In the genomic region with DNA sequence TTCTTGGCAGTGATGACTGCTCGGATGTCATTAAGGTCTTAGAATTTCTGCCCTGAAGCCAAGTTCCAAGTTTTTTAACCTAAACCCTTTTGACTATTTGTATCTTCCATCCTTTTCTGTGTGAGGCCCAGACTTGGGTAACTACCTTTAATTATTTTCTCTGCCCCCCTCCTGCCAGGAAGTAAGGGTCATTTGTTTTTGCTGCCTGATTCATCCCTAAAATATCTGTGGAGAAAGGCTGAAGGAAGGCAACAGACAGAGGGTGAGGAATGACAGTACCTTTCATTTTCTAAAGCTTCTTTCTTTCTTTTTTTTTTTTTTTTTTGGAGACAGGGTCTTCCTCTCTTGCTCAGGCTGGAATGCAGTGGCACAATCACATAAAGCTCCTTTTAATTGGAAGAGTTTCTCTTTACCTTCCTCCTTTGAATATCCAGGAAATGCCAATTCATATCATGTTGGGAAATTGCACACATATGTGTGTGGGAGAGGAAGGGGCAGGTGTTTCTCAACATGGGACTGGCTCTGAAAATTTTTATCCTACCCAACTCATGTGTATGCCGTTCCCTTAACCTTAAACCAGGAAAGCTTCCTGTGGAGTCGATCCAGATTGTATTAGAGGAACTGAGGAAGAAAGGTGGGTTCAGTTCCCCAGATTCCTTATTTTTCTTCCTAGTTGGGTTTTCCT, we compare ENCODE assay signal across 9 cellular contexts. TPM values are rescaled to one million over a fixed set of nuclear protein-coding genes. Genes with fewer than 3 reads are reported as not detected.
DNase-seq lines count a peak whose midpoint lies in the region; ATAC-seq, FAIRE-seq and TF ChIP-seq lines count a peak whose summit lies in the region.
"Had no signal": no experiment of that assay in that cellular context is flagged by ENCODE, and none has a peak within 500 bp of the region (broad histone marks: within the 10 kb centered on the region; RNA-seq: fewer than 3 reads in every experiment).

No MANE protein-coding gene starts in this region.

- FAIRE-seq in keratinocyte (lab: Jason Lieb, UNC) = no peak
- FAIRE-seq: G401.6 had no signal

- TF ChIP-seq CTCF in keratinocyte (optimal IDR thresholded peaks at IDR 0.05 in 1 of 3, IDR thresholded peaks at IDR 0.05 in 1 of 3, conservative IDR thresholded peaks at IDR 0.05 in 1 of 3; ENCODE audit: extremely low read depth in 1 of 3, insufficient read depth in 2 of 3, low read length in 3 of 3) (no peak), thyroid gland (IDR thresholded peaks at IDR 0.05) (no peak)

- no peaks in the 10 kb centered on the region for H3K27me3 Mint-ChIP-seq in activated T-cell treated with anti-CD3 and anti-CD28 coated beads, Interleukin-2, amount 50 U/mL, for 4 hours (ENCODE audit: low read depth)
- H3K27me3 Mint-ChIP-seq in activated T-helper 2 cell treated with anti-CD3 and anti-CD28 coated beads, Interferon-gamma antibody, Interleukin-2, Interleukin-4, amounts not matched to agents 10 μg/mL and 5 μg/mL and 100 μg/mL, durations not matched to agents 14 hours and 24 hours and 36 hours (ENCODE audit: low read depth) = no peaks in the 10 kb centered on the region

- peak overlapping the region; percentile 95 for H3K9ac ChIP-seq in keratinocyte (ENCODE audit: control insufficient read depth, extremely low read depth, insufficient read depth, low read length)

- DNase-seq in activated T-cell treated with anti-CD3 and anti-CD28 coated beads, Interleukin-2, amount 50 U/mL, for 4 hours = no peak
- no peak for DNase-seq in activated T-cell treated with anti-CD3 and anti-CD28 coated beads, Interleukin-2, amount 50 U/mL, for 1 hour
- DNase-seq in activated T-helper 2 cell treated with anti-CD3 and anti-CD28 coated beads, Interferon-gamma antibody, Interleukin-2, Interleukin-4, amounts not matched to agents 10 μg/mL and 5 μg/mL and 100 μg/mL, durations not matched to agents 14 hours and 24 hours and 36 hours (ENCODE audit: low spot score) = no peak
- DNase-seq in keratinocyte (ENCODE audit: low read depth, low spot score) (no peak), thyroid gland (no peak), NCI-H1417 (lab: John Stamatoyannopoulos, UW) (no peak), MV-4-11 (lab: John Stamatoyannopoulos, UW) (no peak), OCI-M1 (lab: John Stamatoyannopoulos, UW) (no peak)

- H3K36me3 ChIP-seq in keratinocyte (ENCODE audit: control insufficient read depth in 2 of 2, extremely low read depth in 1 of 2, insufficient read depth in 2 of 2, low read length in 2 of 2) (peaks cover 16 to 25% of the 10 kb centered on the region in 2 experiments), thyroid gland (peaks cover 26% of the 10 kb centered on the region in 2 donors)

- peak overlapping the region; percentile 93 for H3K27ac Mint-ChIP-seq in activated T-helper 2 cell treated with anti-CD3 and anti-CD28 coated beads, Interferon-gamma antibody, Interleukin-2, Interleukin-4, amounts not matched to agents 10 μg/mL and 5 μg/mL and 100 μg/mL, durations not matched to agents 14 hours and 24 hours and 36 hours

- peaks cover 23% of the 10 kb centered on the region for H3K36me3 Mint-ChIP-seq in activated T-cell treated with anti-CD3 and anti-CD28 coated beads, Interleukin-2, amount 50 U/mL, for 4 hours (ENCODE audit: insufficient read depth)
- H3K36me3 Mint-ChIP-seq in activated T-helper 2 cell treated with anti-CD3 and anti-CD28 coated beads, Interferon-gamma antibody, Interleukin-2, Interleukin-4, amounts not matched to agents 10 μg/mL and 5 μg/mL and 100 μg/mL, durations not matched to agents 14 hours and 24 hours and 36 hours (ENCODE audit: low read depth) = peaks cover 35% of the 10 kb centered on the region

- dilution Hi-C loops in keratinocyte (cut with MboI; ENCODE audit: extremely low pct_ligation_motif_present, low sequenced_read_pairs) = no loop called here

- H3K4me3 Mint-ChIP-seq in activated T-cell treated with anti-CD3 and anti-CD28 coated beads, Interleukin-2, amount 50 U/mL, for 4 hours = peak overlapping the region; percentile 100
- H3K4me3 Mint-ChIP-seq in activated T-helper 2 cell treated with anti-CD3 and anti-CD28 coated beads, Interferon-gamma antibody, Interleukin-2, Interleukin-4, amounts not matched to agents 10 μg/mL and 5 μg/mL and 100 μg/mL, durations not matched to agents 14 hours and 24 hours and 36 hours (ENCODE audit: low read depth) = peak overlapping the region; percentile 98

- intact Hi-C loops in activated T-helper 2 cell treated with anti-CD3 and anti-CD28 coated beads, Interferon-gamma antibody, Interleukin-2, Interleukin-4, amounts not matched to agents 10 μg/mL and 5 μg/mL and 100 μg/mL, durations not matched to agents 14 hours and 24 hours and 36 hours (cut with micrococcal nuclease) = no loop called here
- intact Hi-C loops in thyroid gland (cut with DNase I) = no loop called here

- WGBS in thyroid gland, 2 donors = 69 to 73% methylated on average over 3 of the region's 3 CpGs

- no peaks in the 10 kb centered on the region for H3K27me3 ChIP-seq in keratinocyte (ENCODE audit: control insufficient read depth, extremely low read depth, insufficient read depth, low read length)
- H3K27me3 ChIP-seq in thyroid gland = no peaks in the 10 kb centered on the region

- H3K9me3 ChIP-seq in keratinocyte (ENCODE audit: control insufficient read depth, low read depth, low read length) = no peaks in the 10 kb centered on the region
- no peaks in the 10 kb centered on the region for H3K9me3 ChIP-seq in thyroid gland

- H4K20me1 ChIP-seq in keratinocyte (ENCODE audit: control insufficient read depth, extremely low read depth, insufficient read depth, low read length) = no peaks in the 10 kb centered on the region

- peak overlapping the region; percentile 91 for H3K4me2 ChIP-seq in keratinocyte (ENCODE audit: control insufficient read depth, extremely low read depth, insufficient read depth, low read depth, low read length)

- peak overlapping the region; percentile 72 to 89 (median 81) for H3K4me3 ChIP-seq in keratinocyte (ENCODE audit: control insufficient read depth in 2 of 3, extremely low read depth in 1 of 3, insufficient read depth in 2 of 3, low read depth in 1 of 3, low read length in 3 of 3)
- H3K4me3 ChIP-seq in thyroid gland (replicated peaks in 1 of 3) = peak overlapping the region in 2 of 3 donors; percentile 23 to 75

- no peaks in the 10 kb centered on the region for H3K9me3 Mint-ChIP-seq in activated T-cell treated with anti-CD3 and anti-CD28 coated beads, Interleukin-2, amount 50 U/mL, for 4 hours
- H3K9me3 Mint-ChIP-seq in activated T-helper 2 cell treated with anti-CD3 and anti-CD28 coated beads, Interferon-gamma antibody, Interleukin-2, Interleukin-4, amounts not matched to agents 10 μg/mL and 5 μg/mL and 100 μg/mL, durations not matched to agents 14 hours and 24 hours and 36 hours = no peaks in the 10 kb centered on the region

- H3K4me1 Mint-ChIP-seq in activated T-cell treated with anti-CD3 and anti-CD28 coated beads, Interleukin-2, amount 50 U/mL, for 4 hours (ENCODE audit: low read depth) = peaks cover 21% of the 10 kb centered on the region
- H3K4me1 Mint-ChIP-seq in activated T-helper 2 cell treated with anti-CD3 and anti-CD28 coated beads, Interferon-gamma antibody, Interleukin-2, Interleukin-4, amounts not matched to agents 10 μg/mL and 5 μg/mL and 100 μg/mL, durations not matched to agents 14 hours and 24 hours and 36 hours (ENCODE audit: low read depth) = peaks cover 19% of the 10 kb centered on the region

- no peak for TF ChIP-seq POLR2A in thyroid gland (IDR thresholded peaks at IDR 0.05)

- no peak overlapping the region for H2AFZ ChIP-seq in keratinocyte (ENCODE audit: control insufficient read depth, low read length)

- H3K4me1 ChIP-seq in keratinocyte (ENCODE audit: control insufficient read depth, extremely low read depth, insufficient read depth, low read length) (peaks cover 9% of the 10 kb centered on the region), thyroid gland (peaks cover 9 to 10% of the 10 kb centered on the region in 2 donors)

- no peak for ATAC-seq in activated T-cell treated with anti-CD3 and anti-CD28 coated beads, Interleukin-2, amount 50 U/mL, for 4 hours

- peaks cover 7% of the 10 kb centered on the region for H3K79me2 ChIP-seq in keratinocyte (ENCODE audit: control insufficient read depth, insufficient read depth, low read length)

- no peaks in the 10 kb centered on the region for H3K9me1 ChIP-seq in keratinocyte (ENCODE audit: control insufficient read depth, extremely low read depth, insufficient read depth, low read length)

- H3K27ac ChIP-seq in keratinocyte (ENCODE audit: control insufficient read depth, insufficient read depth, low read length) = peak overlapping the region; percentile 91
- H3K27ac ChIP-seq in thyroid gland = peak overlapping the region in 1 of 3 donors; percentile 66

RNA-seq across cellular contexts. Expression of a gene that starts 1.0 kb away (rescaled TPM):
- total RNA-seq in activated T-cell treated with anti-CD3 and anti-CD28 coated beads, Interleukin-2, amount 50 U/mL, for 4 hours = 100 to 1,000 TPM in 1 of 3 donors, 10 to 100 TPM in 2; 92.6 to 106 (median 98.7) TPM
- total RNA-seq in activated T-helper 2 cell treated with anti-CD3 and anti-CD28 coated beads, Interferon-gamma antibody, Interleukin-2, Interleukin-4, amounts not matched to agents 10 μg/mL and 5 μg/mL and 100 μg/mL, durations not matched to agents 14 hours and 24 hours and 36 hours = 88.8 and 90.4 TPM in 2 replicates
- polyA plus RNA-seq in keratinocyte = 122 to 141 TPM (median 133 TPM) in 3 replicates
- 42.8 TPM for polyA plus RNA-seq in keratinocyte (2011; ENCODE audit: low read depth)
- 95.0 and 116 TPM in 2 replicates for polyA plus RNA-seq in keratinocyte (2011; cell fraction: cytosol; rRNA removed)
- 85.7 and 87.1 TPM in 2 replicates for polyA plus RNA-seq in keratinocyte (2011; cell fraction: nucleus; rRNA removed)
- 66.2 and 101 TPM in 2 replicates for polyA plus RNA-seq in keratinocyte (2012; ENCODE audit: low replicate concordance)
- 51.6 to 75.6 TPM (median 58.5 TPM) in 3 replicates for polyA minus RNA-seq in keratinocyte
- polyA minus RNA-seq in keratinocyte (2011; cell fraction: cytosol; rRNA and poly(A)+ RNA removed) = 50.6 TPM
- polyA minus RNA-seq in keratinocyte (2011; cell fraction: nucleus; rRNA and poly(A)+ RNA removed) = 19.0 and 23.7 TPM in 2 replicates
- 10 to 100 TPM; 38.5 to 71.2 (median 56.3) TPM for total RNA-seq in thyroid gland

RNA-seq across cellular contexts. Expression of a gene that starts 6.2 kb away (rescaled TPM):
- total RNA-seq in activated T-cell treated with anti-CD3 and anti-CD28 coated beads, Interleukin-2, amount 50 U/mL, for 4 hours = under 1 TPM; 0.16 to 0.46 (median 0.38) TPM
- total RNA-seq in activated T-helper 2 cell treated with anti-CD3 and anti-CD28 coated beads, Interferon-gamma antibody, Interleukin-2, Interleukin-4, amounts not matched to agents 10 μg/mL and 5 μg/mL and 100 μg/mL, durations not matched to agents 14 hours and 24 hours and 36 hours = 0.16 and 0.28 TPM in 2 replicates
- polyA plus RNA-seq in keratinocyte = 0.03 to 0.10 TPM (median 0.04 TPM) in 3 replicates
- 0.24 TPM for polyA plus RNA-seq in keratinocyte (2011; ENCODE audit: low read depth)
- 0.10 and 0.13 TPM in 2 replicates for polyA plus RNA-seq in keratinocyte (2011; cell fraction: cytosol; rRNA removed)
- 0.36 and 0.53 TPM in 2 replicates for polyA plus RNA-seq in keratinocyte (2011; cell fraction: nucleus; rRNA removed)
- polyA plus RNA-seq in keratinocyte (2012; ENCODE audit: low replicate concordance) = 0.15 and 1.2 TPM in 2 replicates
- polyA minus RNA-seq in keratinocyte = 0.20 TPM in 1 of 3 replicates, not detected in the others
- not detected for polyA minus RNA-seq in keratinocyte (2011; cell fraction: cytosol; rRNA and poly(A)+ RNA removed)
- 0.32 and 0.39 TPM in 2 replicates for polyA minus RNA-seq in keratinocyte (2011; cell fraction: nucleus; rRNA and poly(A)+ RNA removed)
- total RNA-seq in thyroid gland = under 1 TPM in 2 of 4 donors, not detected in 2; 0.13 to 0.45 TPM

RNA-seq across cellular contexts. Expression of a gene that starts 13.2 kb away (rescaled TPM):
- total RNA-seq in activated T-cell treated with anti-CD3 and anti-CD28 coated beads, Interleukin-2, amount 50 U/mL, for 4 hours = not detected
- total RNA-seq in activated T-helper 2 cell treated with anti-CD3 and anti-CD28 coated beads, Interferon-gamma antibody, Interleukin-2, Interleukin-4, amounts not matched to agents 10 μg/mL and 5 μg/mL and 100 μg/mL, durations not matched to agents 14 hours and 24 hours and 36 hours = not detected in 2 replicates
- 0.19 TPM in 1 of 3 replicates, not detected in the others for polyA plus RNA-seq in keratinocyte
- polyA plus RNA-seq in keratinocyte (2011; ENCODE audit: low read depth) = not detected
- not detected in 2 replicates for polyA plus RNA-seq in keratinocyte (2011; cell fraction: cytosol; rRNA removed)
- polyA plus RNA-seq in keratinocyte (2011; cell fraction: nucleus; rRNA removed) = not detected in 2 replicates
- not detected in 2 replicates for polyA plus RNA-seq in keratinocyte (2012; ENCODE audit: low replicate concordance)
- not detected in 3 replicates for polyA minus RNA-seq in keratinocyte
- not detected for polyA minus RNA-seq in keratinocyte (2011; cell fraction: cytosol; rRNA and poly(A)+ RNA removed)
- not detected in 2 replicates for polyA minus RNA-seq in keratinocyte (2011; cell fraction: nucleus; rRNA and poly(A)+ RNA removed)
- 10 to 100 TPM; 18.6 to 55.3 (median 25.7) TPM for total RNA-seq in thyroid gland

RNA-seq across cellular contexts. Expression of a gene that starts 24.3 kb away (rescaled TPM):
- total RNA-seq in activated T-cell treated with anti-CD3 and anti-CD28 coated beads, Interleukin-2, amount 50 U/mL, for 4 hours = 10 to 100 TPM; 52.2 to 56.2 (median 55.1) TPM
- 51.2 and 51.7 TPM in 2 replicates for total RNA-seq in activated T-helper 2 cell treated with anti-CD3 and anti-CD28 coated beads, Interferon-gamma antibody, Interleukin-2, Interleukin-4, amounts not matched to agents 10 μg/mL and 5 μg/mL and 100 μg/mL, durations not matched to agents 14 hours and 24 hours and 36 hours
- 83.6 to 97.8 TPM (median 92.4 TPM) in 3 replicates for polyA plus RNA-seq in keratinocyte
- 9.0 TPM for polyA plus RNA-seq in keratinocyte (2011; ENCODE audit: low read depth)
- polyA plus RNA-seq in keratinocyte (2011; cell fraction: cytosol; rRNA removed) = 98.9 and 109 TPM in 2 replicates
- polyA plus RNA-seq in keratinocyte (2011; cell fraction: nucleus; rRNA removed) = 39.4 and 43.3 TPM in 2 replicates
- 55.9 and 93.7 TPM in 2 replicates for polyA plus RNA-seq in keratinocyte (2012; ENCODE audit: low replicate concordance)
- 36.0 to 54.3 TPM (median 41.2 TPM) in 3 replicates for polyA minus RNA-seq in keratinocyte
- polyA minus RNA-seq in keratinocyte (2011; cell fraction: cytosol; rRNA and poly(A)+ RNA removed) = 28.0 TPM
- 9.5 and 9.7 TPM in 2 replicates for polyA minus RNA-seq in keratinocyte (2011; cell fraction: nucleus; rRNA and poly(A)+ RNA removed)
- 10 to 100 TPM; 46.4 to 94.4 (median 80.3) TPM for total RNA-seq in thyroid gland

RNA-seq across cellular contexts. Expression of a gene that starts 24.5 kb away (rescaled TPM):
- not detected for total RNA-seq in activated T-cell treated with anti-CD3 and anti-CD28 coated beads, Interleukin-2, amount 50 U/mL, for 4 hours
- total RNA-seq in activated T-helper 2 cell treated with anti-CD3 and anti-CD28 coated beads, Interferon-gamma antibody, Interleukin-2, Interleukin-4, amounts not matched to agents 10 μg/mL and 5 μg/mL and 100 μg/mL, durations not matched to agents 14 hours and 24 hours and 36 hours = 0.09 TPM in 1 of 2 replicates, not detected in the other
- polyA plus RNA-seq in keratinocyte = not detected in 3 replicates
- not detected for polyA plus RNA-seq in keratinocyte (2011; ENCODE audit: low read depth)
- not detected in 2 replicates for polyA plus RNA-seq in keratinocyte (2011; cell fraction: cytosol; rRNA removed)
- not detected in 2 replicates for polyA plus RNA-seq in keratinocyte (2011; cell fraction: nucleus; rRNA removed)
- 0.26 and 1.3 TPM in 2 replicates for polyA plus RNA-seq in keratinocyte (2012; ENCODE audit: low replicate concordance)
- polyA minus RNA-seq in keratinocyte = not detected in 3 replicates
- not detected for polyA minus RNA-seq in keratinocyte (2011; cell fraction: cytosol; rRNA and poly(A)+ RNA removed)
- not detected in 2 replicates for polyA minus RNA-seq in keratinocyte (2011; cell fraction: nucleus; rRNA and poly(A)+ RNA removed)
- under 1 TPM in 1 of 4 donors, not detected in 3; 0.27 TPM for total RNA-seq in thyroid gland

Comparison
In these comparisons a context has a peak if more than half of its experiments do, and no peak if none do; other contexts are left out.
1. RNA of a gene that starts 13.2 kb away (total RNA-seq): 18.6 to 55.3 TPM in thyroid gland; not detected in activated T-cell treated with anti-CD3 and anti-CD28 coated beads, Interleukin-2, amount 50 U/mL, for 4 hours and not detected in activated T-helper 2 cell treated with anti-CD3 and anti-CD28 coated beads, Interferon-gamma antibody, Interleukin-2, Interleukin-4, amounts not matched to agents 10 μg/mL and 5 μg/mL and 100 μg/mL, durations not matched to agents 14 hours and 24 hours and 36 hours; every median in the first group is over 10 times any median in the second.